11 cellular contexts compared by ENCODE assay signal in the genomic region with DNA sequence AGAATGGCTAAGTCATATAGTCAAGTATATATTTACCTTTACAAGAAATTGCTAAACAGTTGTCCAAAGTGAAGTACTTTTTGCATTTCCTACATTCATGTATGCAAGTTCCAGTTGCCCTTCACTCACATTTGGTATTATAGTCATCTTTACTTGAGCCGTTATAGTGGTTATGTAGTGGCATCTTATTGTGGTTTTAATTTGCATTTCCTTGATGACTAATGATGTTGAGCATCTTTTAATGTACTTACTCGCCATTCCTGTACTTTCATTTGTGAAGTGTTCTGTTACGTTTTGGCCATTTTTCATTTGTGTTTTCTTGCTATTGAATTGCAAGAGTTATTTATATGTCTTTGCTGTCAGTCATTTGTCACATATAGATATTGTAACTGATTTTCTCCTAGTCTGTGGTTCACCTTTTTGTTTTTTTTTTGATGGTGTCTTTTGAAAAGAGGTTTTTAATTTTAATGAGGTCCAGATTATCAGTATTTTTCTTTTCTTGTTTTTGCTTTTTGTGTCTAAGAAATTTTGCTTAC. TPM values are rescaled to one million over a fixed set of nuclear protein-coding genes. Genes with fewer than 3 reads are reported as not detected.
A peak's percentile ranks its signal among the peaks of the same experiment; 100 is the strongest.
DNase-seq lines count a peak whose midpoint lies in the region; ATAC-seq, FAIRE-seq and TF ChIP-seq lines count a peak whose summit lies in the region.
"Had no signal": no experiment of that assay in that cellular context is flagged by ENCODE, and none has a peak within 500 bp of the region (broad histone marks: within the 10 kb centered on the region; RNA-seq: fewer than 3 reads in every experiment).

No MANE protein-coding gene starts in this region.

- no peaks in the 10 kb centered on the region for H3K9me3 ChIP-seq in CD8-positive, alpha-beta T cell (ENCODE audit: low read length)
- H3K9me3 ChIP-seq in T-helper 17 cell (ENCODE audit: control insufficient read depth, low read length, poor library complexity, severe bottlenecking) (no peaks in the 10 kb centered on the region), pancreas (no peaks in the 10 kb centered on the region)

- H3K27ac ChIP-seq in CD8-positive, alpha-beta T cell (ENCODE audit: low read depth, low read length), result no peak overlapping the region
- no peak overlapping the region for H3K27ac ChIP-seq in pancreas

- peak overlapping the region; percentile 27 for H3K4me3 Mint-ChIP-seq in CD8-positive, alpha-beta T cell
- no peak overlapping the region for H3K4me3 Mint-ChIP-seq in T-helper 17 cell
- no peak overlapping the region for H3K4me3 Mint-ChIP-seq in nephron progenitor cell
- H3K4me3 Mint-ChIP-seq: GM23338 had no signal

- peaks cover 10% of the 10 kb centered on the region for H3K4me1 Mint-ChIP-seq in CD8-positive, alpha-beta T cell (ENCODE audit: low read depth)
- H3K4me1 Mint-ChIP-seq in T-helper 17 cell (peaks cover 8% of the 10 kb centered on the region), nephron progenitor cell (no peaks in the 10 kb centered on the region)

- H3K27ac Mint-ChIP-seq in CD8-positive, alpha-beta T cell, result no peak overlapping the region
- H3K27ac Mint-ChIP-seq in T-helper 17 cell (no peak overlapping the region), nephron progenitor cell (no peak overlapping the region)
- H3K27ac Mint-ChIP-seq: GM23338 had no signal

- POLR2A ChIA-PET in CD8-positive, alpha-beta T cell (lab: Charles Lee), result no interaction called here

- no peaks in the 10 kb centered on the region for H3K36me3 ChIP-seq in CD8-positive, alpha-beta T cell (ENCODE audit: insufficient read depth, low read length)
- H3K36me3 ChIP-seq in pancreas, result no peaks in the 10 kb centered on the region

- H3K9me3 Mint-ChIP-seq in CD8-positive, alpha-beta T cell, result peaks cover 6% of the 10 kb centered on the region
- H3K9me3 Mint-ChIP-seq in nephron progenitor cell, result peaks cover 49% of the 10 kb centered on the region

- no peaks in the 10 kb centered on the region for H3K27me3 Mint-ChIP-seq in CD8-positive, alpha-beta T cell (ENCODE audit: low read depth)
- H3K27me3 Mint-ChIP-seq in T-helper 17 cell, result no peaks in the 10 kb centered on the region
- H3K27me3 Mint-ChIP-seq in nephron progenitor cell (ENCODE audit: low read depth, poor library complexity), result no peaks in the 10 kb centered on the region

- no peaks in the 10 kb centered on the region for H3K27me3 ChIP-seq in CD8-positive, alpha-beta T cell (ENCODE audit: insufficient read depth, low read length)
- H3K27me3 ChIP-seq in pancreas, result no peaks in the 10 kb centered on the region

- peaks cover 21% of the 10 kb centered on the region for H3K36me3 Mint-ChIP-seq in CD8-positive, alpha-beta T cell
- H3K36me3 Mint-ChIP-seq in T-helper 17 cell (ENCODE audit: low read depth) (peaks cover under 1% of the 10 kb centered on the region), nephron progenitor cell (ENCODE audit: low read depth) (peaks cover 64% of the 10 kb centered on the region)

- FAIRE-seq in pancreas (lab: Jason Lieb, UNC), result no peak

- intact Hi-C loops in CD8-positive, alpha-beta T cell (cut with DNase I, micrococcal nuclease), result no loop called here
- intact Hi-C loops in pancreas (cut with DNase I), result no loop called here

- no peak overlapping the region for H3K4me3 ChIP-seq in CD8-positive, alpha-beta T cell (ENCODE audit: low read depth, low read length)
- H3K4me3 ChIP-seq in fibroblast of pulmonary artery (replicated peaks; ENCODE audit: low read depth, low read length) (no peak overlapping the region), pancreas (no peak overlapping the region)
- H3K4me3 ChIP-seq: GM23338 had no signal

- 92 to 95% methylated on average over 3 of the region's 3 CpGs for WGBS in pancreas, 2 donors

- CTCF ChIA-PET in CD8-positive, alpha-beta T cell (lab: Charles Lee), result no interaction called here

- DNase-seq in CD8-positive, alpha-beta T cell, result no peak
- DNase-seq in T-helper 17 cell, result no peak
- peak; percentile 7 for DNase-seq in fibroblast of pulmonary artery (ENCODE audit: low read depth)
- no peak for DNase-seq in hippocampal formation (lab: John Stamatoyannopoulos, UW)
- no peak for DNase-seq in pancreas
- no peak for DNase-seq in nephron progenitor cell
- DNase-seq: head of caudate nucleus, NCI-H2029 treated with DMSO at 0.1 percent for 48 hours had no signal

- peak; percentile 40 for ATAC-seq in CD8-positive, alpha-beta T cell
- ATAC-seq in HG03342 (IDR thresholded peaks at IDR 0.05; ENCODE audit: unreplicated experiment) (peak; percentile 65), T-helper 17 cell (peak; percentile 46), GM18868 (IDR thresholded peaks at IDR 0.05; ENCODE audit: unreplicated experiment) (no peak), pancreas (no peak)
- ATAC-seq: GM23338 had no signal

- H3K4me1 ChIP-seq in CD8-positive, alpha-beta T cell (ENCODE audit: insufficient read depth, low read length), result no peaks in the 10 kb centered on the region
- H3K4me1 ChIP-seq in pancreas, result peaks cover 0 to 13% (median 4%) of the 10 kb centered on the region in 3 donors

- TF ChIP-seq CTCF in CD8-positive, alpha-beta T cell (IDR thresholded peaks at IDR 0.05), result no peak
- no peak for TF ChIP-seq CTCF in fibroblast of pulmonary artery (IDR thresholded peaks at IDR 0.05; ENCODE audit: low read length, missing control alignments)
- no peak for TF ChIP-seq CTCF in pancreas (IDR thresholded peaks at IDR 0.05)
- TF ChIP-seq CTCF in nephron progenitor cell (IDR thresholded peaks at IDR 0.05), result no peak

RNA-seq across cellular contexts. Expression of a gene that starts 27.6 kb away (rescaled TPM):
- 1 to 10 TPM; 1.9 to 2.8 TPM for total RNA-seq in CD8-positive, alpha-beta T cell
- 10 to 100 TPM in 1 of 2 donors, 1 to 10 TPM in 1; 6.1 to 14.3 TPM for total RNA-seq in T-helper 17 cell
- 10 to 100 TPM in 5 of 6 donors, 1 to 10 TPM in 1; 9.4 to 20.6 (median 11.7) TPM for total RNA-seq in pancreas
- 10 to 100 TPM in 1 of 2 donors, 1 to 10 TPM in 1; 9.2 to 11.6 TPM for polyA plus RNA-seq in pancreas

RNA-seq across cellular contexts. Expression of a gene that starts 27.8 kb away (rescaled TPM):
- under 1 TPM in 1 of 2 experiments, not detected in 1; 0.11 TPM for total RNA-seq in CD8-positive, alpha-beta T cell
- under 1 TPM; 0.13 to 0.40 TPM for total RNA-seq in T-helper 17 cell
- total RNA-seq in pancreas, result under 1 TPM; 0.06 to 0.59 (median 0.17) TPM
- polyA plus RNA-seq in pancreas, result under 1 TPM in 1 of 2 donors, not detected in 1; 0.35 TPM

Comparison
In these comparisons a context has a peak if more than half of its experiments do, and no peak if none do; other contexts are left out.
1. ATAC-seq: peak in CD8-positive, alpha-beta T cell (single experiment), HG03342 (single experiment) and T-helper 17 cell (single experiment); none in GM18868 (single experiment) and pancreas (0 of 4).